16 cellular contexts compared by ENCODE assay signal in the genomic region with DNA sequence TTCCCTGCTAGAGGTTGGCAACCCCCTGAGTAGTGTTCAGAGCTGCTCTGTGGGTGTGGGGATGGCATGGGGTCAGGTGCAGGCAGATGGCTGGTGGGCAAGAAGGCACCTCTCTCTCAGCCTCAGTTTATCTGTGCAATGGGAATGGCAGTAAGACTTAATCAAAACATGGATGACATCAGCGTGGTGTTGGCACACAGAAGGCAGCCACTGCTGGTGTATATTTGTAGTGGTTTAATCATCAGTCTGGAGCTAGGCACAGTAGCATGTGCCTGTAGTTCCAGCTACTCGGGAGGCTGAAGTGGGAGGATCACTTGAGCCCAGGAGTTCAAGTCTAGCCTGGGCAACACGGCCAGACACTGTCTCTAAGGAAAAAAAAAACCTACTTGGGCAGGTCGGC. TPM values are rescaled to one million over a fixed set of nuclear protein-coding genes. Genes with fewer than 3 reads are reported as not detected.
DNase-seq lines count a peak whose midpoint lies in the region; ATAC-seq, FAIRE-seq and TF ChIP-seq lines count a peak whose summit lies in the region.
"Had no signal": no experiment of that assay in that cellular context is flagged by ENCODE, and none has a peak within 500 bp of the region (broad histone marks: within the 10 kb centered on the region; RNA-seq: fewer than 3 reads in every experiment).

No MANE protein-coding gene starts in this region.

- WGBS in H1 (ENCODE audit: extremely low coverage in 1 of 2, insufficient coverage in 1 of 2, insufficient read length in 1 of 2, insufficient replicate concordance in 2 of 2, low coverage in 1 of 2, low lambda C conversion rate in 2 of 2, missing lambda C conversion rate in 1 of 2), 2 experiments = 84% methylated on average over 4 of the region's 4 CpGs; no CpG with 5 or more reads in 1 of the 2 experiments

- no peak overlapping the region for H3K9ac ChIP-seq in H1 (replicated peaks in 1 of 4; ENCODE audit: extremely low read depth in 1 of 4, low read depth in 3 of 4, low read length in 3 of 4)

- H3K56ac ChIP-seq in H1 (replicated peaks; ENCODE audit: insufficient read length, low read depth, low read length) = no peak overlapping the region

- no peaks in the 10 kb centered on the region for H3K9me3 ChIP-seq in H1 (ENCODE audit: insufficient read depth in 2 of 2, low read depth in 1 of 2, low read length in 1 of 2)
- H3K9me3 ChIP-seq in lower lobe of right lung = no peaks in the 10 kb centered on the region
- H3K9me3 ChIP-seq in upper lobe of right lung = no peaks in the 10 kb centered on the region
- no peaks in the 10 kb centered on the region for H3K9me3 ChIP-seq in uterus
- no peaks in the 10 kb centered on the region for H3K9me3 ChIP-seq in CD8-positive, alpha-beta memory T cell (ENCODE audit: low read length)

- H2BK120ac ChIP-seq in H1 (replicated peaks; ENCODE audit: low read depth, low read length) = no peak overlapping the region

- 0 out of 2 replicates have a peak overlapping the region, but pooled peaks have one; percentile 86 for H2BK20ac ChIP-seq in H1 (ENCODE audit: low read length)

- peak overlapping the region; percentile 55 for H3K18ac ChIP-seq in H1 (ENCODE audit: extremely low read depth, low read length)

- no peak for TF ChIP-seq EP300 in H1 (IDR thresholded peaks at IDR 0.05; ENCODE audit: borderline replicate concordance in 1 of 2, low read depth in 2 of 2, low read length in 2 of 2)

- intact Hi-C loops in lower lobe of right lung (cut with DNase I) = no loop called here
- intact Hi-C loops in upper lobe of right lung (cut with DNase I) = no loop called here
- intact Hi-C loops in uterus (cut with DNase I; ENCODE audit: low total_unique reads) = no loop called here

- H3K79me1 ChIP-seq in H1 (ENCODE audit: low read depth, low read length) = no peaks in the 10 kb centered on the region; the same call in 1 of the 2 replicates

- no peak for TF ChIP-seq RAD21 in H1 (IDR thresholded peaks at IDR 0.05 in 1 of 2, conservative IDR thresholded peaks at IDR 0.05 in 1 of 2; ENCODE audit: low read depth in 2 of 2, low read length in 2 of 2)

- CTCF ChIA-PET in H1 (lab: Charles Lee; ENCODE audit: partially characterized antibody) = interaction anchor here (0.6 to 25.3 kb wide), 9 partner anchors 10 to 877 kb away, joined by 3 to 513 read pairs (median 6); no protein-coding TSS in a partner anchor
- CTCF ChIA-PET in CD8-positive, alpha-beta memory T cell (lab: Charles Lee) = no interaction called here

- TF ChIP-seq CTCF in H1 (IDR thresholded peaks at IDR 0.05; ENCODE audit: control extremely low read depth in 1 of 3, insufficient read depth in 1 of 3, low read depth in 1 of 3, low read length in 3 of 3) = no peak
- TF ChIP-seq CTCF in lower lobe of right lung (IDR thresholded peaks at IDR 0.05) = no peak
- TF ChIP-seq CTCF in upper lobe of right lung (IDR thresholded peaks at IDR 0.05) = no peak
- TF ChIP-seq CTCF in uterus (IDR thresholded peaks at IDR 0.05) = no peak

- no peak overlapping the region for H3K4me3 Mint-ChIP-seq in CD8-positive, alpha-beta memory T cell
- H3K4me3 Mint-ChIP-seq: activated CD8-positive, alpha-beta T cell treated with anti-CD3 and anti-CD28 coated beads, Interleukin-2, amount 10 ng/mL, durations not matched to agents 7 days and 5 days; activated naive CD4-positive, alpha-beta T cell treated with anti-CD3 and anti-CD28 coated beads, Interleukin-2, amount 10 ng/mL, durations not matched to agents 7 days and 5 days; dendritic cell treated with granulocyte-macrophage colony-stimulating factor and Interleukin-4, amounts not matched to agents 40 ng/mL and 50 ng/mL, for 4 days; HFFc6 had no signal

- no peaks in the 10 kb centered on the region for H3K9me3 Mint-ChIP-seq in CD8-positive, alpha-beta memory T cell
- H3K9me3 Mint-ChIP-seq: activated naive CD4-positive, alpha-beta T cell treated with anti-CD3 and anti-CD28 coated beads, Interleukin-2, amount 10 ng/mL, durations not matched to agents 7 days and 5 days; dendritic cell treated with granulocyte-macrophage colony-stimulating factor and Interleukin-4, amounts not matched to agents 40 ng/mL and 50 ng/mL, for 4 days; HFFc6 had no signal

- H3K27ac ChIP-seq in H1 (ENCODE audit: low read depth, low read length) = no peak overlapping the region
- H3K27ac ChIP-seq in lower lobe of right lung = peak overlapping the region; percentile 24
- peak overlapping the region; percentile 58 for H3K27ac ChIP-seq in upper lobe of right lung
- peak overlapping the region in 1 of 2 donors; percentile 15 for H3K27ac ChIP-seq in uterus
- no peak overlapping the region for H3K27ac ChIP-seq in CD8-positive, alpha-beta memory T cell (ENCODE audit: low read depth, low read length)

- H3K4me3 ChIP-seq in H1 (ENCODE audit: extremely low read depth in 1 of 4, insufficient read depth in 2 of 4, low read depth in 3 of 4, low read length in 4 of 4) (no peak overlapping the region), lower lobe of right lung (peak overlapping the region; percentile 3), upper lobe of right lung (no peak overlapping the region), uterus (no peak overlapping the region)
- H3K4me3 ChIP-seq in CD8-positive, alpha-beta memory T cell (ENCODE audit: low read length) = no peak overlapping the region

- H3K4ac ChIP-seq in H1 (replicated peaks; ENCODE audit: insufficient read length, low read depth, low read length) = no peak overlapping the region

- H2AFZ ChIP-seq in H1 (ENCODE audit: low read length) = no peak overlapping the region

- ATAC-seq in lower lobe of right lung (peak; percentile 1), upper lobe of right lung (peak; percentile 0)

- no peak overlapping the region for H3K14ac ChIP-seq in H1 (ENCODE audit: insufficient read length)

- no peak overlapping the region for H4K5ac ChIP-seq in H1 (ENCODE audit: insufficient read length, low read depth, low read length)

- peak overlapping the region; percentile 52 for H4K91ac ChIP-seq in H1 (replicated peaks; ENCODE audit: insufficient read length, low read length)

- H3K4me1 Mint-ChIP-seq in CD8-positive, alpha-beta memory T cell = no peaks in the 10 kb centered on the region
- H3K4me1 Mint-ChIP-seq: activated naive CD4-positive, alpha-beta T cell treated with anti-CD3 and anti-CD28 coated beads, Interleukin-2, amount 10 ng/mL, durations not matched to agents 7 days and 5 days had no signal

- POLR2A ChIA-PET in H1 (lab: Charles Lee; ENCODE audit: partially characterized antibody) = interaction anchor here (0.9 to 3.4 kb wide), 6 partner anchors 10 to 41 kb away, joined by 3 to 17 read pairs (median 4); no protein-coding TSS in a partner anchor
- POLR2A ChIA-PET in CD8-positive, alpha-beta memory T cell (lab: Charles Lee) = no interaction called here

- peaks cover 9 to 18% (median 13%) of the 10 kb centered on the region in 4 experiments for H3K4me1 ChIP-seq in H1 (replicated peaks in 1 of 4; ENCODE audit: control insufficient read depth in 3 of 4, insufficient read depth in 4 of 4, low read length in 3 of 4)
- H3K4me1 ChIP-seq in lower lobe of right lung = peaks cover 22% of the 10 kb centered on the region
- H3K4me1 ChIP-seq in upper lobe of right lung = peaks cover 19% of the 10 kb centered on the region
- H3K4me1 ChIP-seq in uterus = no peaks in the 10 kb centered on the region
- no peaks in the 10 kb centered on the region for H3K4me1 ChIP-seq in CD8-positive, alpha-beta memory T cell (ENCODE audit: insufficient read depth, low read length)

- peak overlapping the region; percentile 75 for H2BK12ac ChIP-seq in H1 (ENCODE audit: low read depth, low read length)

- peaks cover 0 to 3% (median 0%) of the 10 kb centered on the region in 4 experiments; a peak in 1 of 8 replicates for H3K36me3 ChIP-seq in H1 (ENCODE audit: control insufficient read depth in 2 of 4, insufficient read depth in 4 of 4, low read length in 3 of 4)
- peaks cover 8% of the 10 kb centered on the region for H3K36me3 ChIP-seq in lower lobe of right lung
- no peaks in the 10 kb centered on the region for H3K36me3 ChIP-seq in upper lobe of right lung
- no peaks in the 10 kb centered on the region for H3K36me3 ChIP-seq in uterus
- H3K36me3 ChIP-seq in CD8-positive, alpha-beta memory T cell (ENCODE audit: insufficient read depth, low read length) = no peaks in the 10 kb centered on the region

- H3K27me3 Mint-ChIP-seq in CD8-positive, alpha-beta memory T cell = peaks cover 2 to 10% of the 10 kb centered on the region in 2 donors

- H3K36me3 Mint-ChIP-seq in CD8-positive, alpha-beta memory T cell = peaks cover 0 to 4% (median 0%) of the 10 kb centered on the region in 3 donors
- H3K36me3 Mint-ChIP-seq: activated naive CD4-positive, alpha-beta T cell treated with anti-CD3 and anti-CD28 coated beads, Interleukin-2, amount 10 ng/mL, durations not matched to agents 7 days and 5 days had no signal

- peak overlapping the region; percentile 44 to 55; a peak in 3 of 4 replicates for H3K4me2 ChIP-seq in H1 (ENCODE audit: insufficient read depth in 1 of 2, low read depth in 2 of 2, low read length in 2 of 2)

- TF ChIP-seq POLR2A in H1 (IDR thresholded peaks at IDR 0.05; ENCODE audit: control extremely low read depth in 1 of 2, low read depth in 2 of 2, low read length in 2 of 2) (no peak), uterus (IDR thresholded peaks at IDR 0.05) (no peak)

- H3K27me3 ChIP-seq in H1 (replicated peaks in 1 of 4; ENCODE audit: control insufficient read depth in 3 of 4, extremely low read depth in 1 of 4, insufficient read depth in 3 of 4, low read length in 3 of 4) = no peaks in the 10 kb centered on the region
- no peaks in the 10 kb centered on the region for H3K27me3 ChIP-seq in lower lobe of right lung (ENCODE audit: low read depth)
- H3K27me3 ChIP-seq in upper lobe of right lung = no peaks in the 10 kb centered on the region
- no peaks in the 10 kb centered on the region for H3K27me3 ChIP-seq in uterus
- no peaks in the 10 kb centered on the region for H3K27me3 ChIP-seq in CD8-positive, alpha-beta memory T cell (ENCODE audit: insufficient read depth, low read length, poor library complexity, severe bottlenecking)

- peak overlapping the region; percentile 40; the same call in 1 of the 2 replicates for H2BK5ac ChIP-seq in H1 (ENCODE audit: low read depth, low read length)

- H4K8ac ChIP-seq in H1 (ENCODE audit: extremely low read depth, insufficient read depth, low read length) = no peak overlapping the region

- FAIRE-seq in H1 (lab: Jason Lieb, UNC) = no peak
- FAIRE-seq: RCC 7860 had no signal

- H2BK15ac ChIP-seq in H1 (ENCODE audit: low read length) = peak overlapping the region; percentile 95; the same call in 1 of the 2 replicates

- peaks cover 1 to 4% of the 10 kb centered on the region in 2 experiments for H4K20me1 ChIP-seq in H1 (replicated peaks in 1 of 2; ENCODE audit: control insufficient read depth in 1 of 2, insufficient read depth in 2 of 2, low read length in 2 of 2)

- H3K27ac Mint-ChIP-seq in CD8-positive, alpha-beta memory T cell = peak overlapping the region in 1 of 8 donors; percentile 33
- H3K27ac Mint-ChIP-seq: activated CD8-positive, alpha-beta T cell treated with anti-CD3 and anti-CD28 coated beads, Interleukin-2, amount 10 ng/mL, durations not matched to agents 7 days and 5 days; activated naive CD4-positive, alpha-beta T cell treated with anti-CD3 and anti-CD28 coated beads, Interleukin-2, amount 10 ng/mL, durations not matched to agents 7 days and 5 days; dendritic cell treated with granulocyte-macrophage colony-stimulating factor and Interleukin-4, amounts not matched to agents 40 ng/mL and 50 ng/mL, for 4 days; HFFc6 had no signal

- no peak overlapping the region for H2AK5ac ChIP-seq in H1 (ENCODE audit: low read depth, low read length)

- no peak overlapping the region for H3K23ac ChIP-seq in H1 (ENCODE audit: insufficient read length)

- no peaks in the 10 kb centered on the region for H3K23me2 ChIP-seq in H1 (ENCODE audit: low read depth, low read length)

- H3K79me2 ChIP-seq in H1 (ENCODE audit: control insufficient read depth in 1 of 2, insufficient read depth in 2 of 2, low read length in 2 of 2) = peaks cover 0 to 20% of the 10 kb centered on the region in 2 experiments; a peak in 2 of 4 replicates

- DNase-seq in DMS 273 (lab: John Stamatoyannopoulos, UW; ENCODE audit: unreplicated experiment) (peak; percentile 44), DMS 273 treated with DMSO at 0.1 percent for 48 hours (lab: John Stamatoyannopoulos, UW) (no peak), H1 (ENCODE audit: low read depth in 1 of 2, low spot score in 2 of 2) (no peak), lower lobe of right lung (no peak), upper lobe of right lung (no peak), COR-L47 (lab: John Stamatoyannopoulos, UW) (no peak), uterus (no peak)
- no peak for DNase-seq in CD8-positive, alpha-beta memory T cell
- DNase-seq: activated CD8-positive, alpha-beta T cell treated with anti-CD3 and anti-CD28 coated beads, Interleukin-2, amount 10 ng/mL, durations not matched to agents 7 days and 5 days; activated naive CD4-positive, alpha-beta T cell treated with anti-CD3 and anti-CD28 coated beads, Interleukin-2, amount 10 ng/mL, durations not matched to agents 7 days and 5 days; stimulated activated naive CD4-positive, alpha-beta T cell treated with Interleukin-2 at 50 U/mL for 16 hours; T-helper 9 cell had no signal

RNA-seq across cellular contexts. Expression of gene FAAH, which starts 7.4 kb away (rescaled TPM):
- 43.5 and 47.3 TPM in 2 replicates for total RNA-seq in H1 (2021; fragmentation: NEBNext Ultra II Directional; extraction: Animal tissue kit (Norgen Biotek cat#: 25700))
- polyA plus RNA-seq in H1 (2011; rRNA removed) = 41.2 and 67.2 TPM in 2 replicates
- polyA plus RNA-seq in H1 (2011; cell fraction: cytosol; rRNA removed) = 55.2 TPM
- polyA plus RNA-seq in H1 (2011; cell fraction: nucleus; rRNA removed) = 219 TPM
- polyA plus RNA-seq in H1 (2012, experiment 1 of 2) = 49.6 to 60.3 TPM (median 56.9 TPM) in 4 replicates
- 29.1 TPM for polyA plus RNA-seq in H1 (2012, experiment 2 of 2)
- polyA plus RNA-seq in H1 (2013, experiment 1 of 2) = 11.5 TPM
- polyA plus RNA-seq in H1 (2013, experiment 2 of 2) = 10.3 TPM
- polyA minus RNA-seq in H1 (2011; rRNA and poly(A)+ RNA removed) = 25.1 and 26.5 TPM in 2 replicates
- polyA minus RNA-seq in H1 (2011; cell fraction: cytosol; rRNA and poly(A)+ RNA removed) = 23.8 TPM
- 51.8 TPM for polyA minus RNA-seq in H1 (2011; cell fraction: nucleus; rRNA and poly(A)+ RNA removed)
- total RNA-seq in lower lobe of right lung = 32.4 TPM
- total RNA-seq in upper lobe of right lung = 30.9 TPM
- 10 to 100 TPM; 10.6 to 40.2 (median 15.8) TPM for total RNA-seq in uterus
- total RNA-seq in CD8-positive, alpha-beta memory T cell = 1 to 10 TPM; 4.5 to 5.1 TPM
- 1.3 TPM for polyA plus RNA-seq in CD8-positive, alpha-beta memory T cell
- total RNA-seq: A172 had no signal

Comparison
In these comparisons a context has a peak if more than half of its experiments do, and no peak if none do; other contexts are left out.
1. H3K27ac ChIP-seq: peak in lower lobe of right lung (single experiment) and upper lobe of right lung (single experiment); none in H1 (single experiment) and CD8-positive, alpha-beta memory T cell (single experiment).